36 cellular contexts compared by ENCODE assay signal in genomic region chr2:207990784-207991183, GRCh38.
"Had no signal": no experiment of that assay in that cellular context is flagged by ENCODE, and none has a peak within 500 bp of the region (broad histone marks: within the 10 kb centered on the region; RNA-seq: fewer than 3 reads in every experiment).

No MANE protein-coding gene starts in this region.

- H3K36me3 ChIP-seq: adrenal gland, cardiac muscle cell, WERI-Rb-1 had no signal

- H3K27ac ChIP-seq: adrenal gland, cardiac muscle cell, WERI-Rb-1 had no signal

- H3K9me3 Mint-ChIP-seq: activated B cell treated with CpG ODN at 0.5 μM for 24 hours; activated CD4-positive, alpha-beta memory T cell treated with anti-CD3 and anti-CD28 coated beads for 36 hours; activated CD4-positive, alpha-beta T cell treated with anti-CD3 and anti-CD28 coated beads, Interleukin-2, amount 10 ng/mL, durations not matched to agents 24 days and 14 days; activated CD8-positive, alpha-beta T cell treated with anti-CD3 and anti-CD28 coated beads for 36 hours; activated naive CD4-positive, alpha-beta T cell treated with anti-CD3 and anti-CD28 coated beads for 36 hours; activated naive CD4-positive, alpha-beta T cell treated with anti-CD3 and anti-CD28 coated beads, Interleukin-2, amount 50 U/mL, for 72 hours; activated naive CD8-positive, alpha-beta T cell treated with anti-CD3 and anti-CD28 coated beads for 36 hours; activated T-cell treated with anti-CD3 and anti-CD28 coated beads, Interleukin-2, amount 50 U/mL, for 4 hours; activated T-cell treated with anti-CD3 and anti-CD28 coated beads, Interleukin-2, amount 50 U/mL, for 72 hours; activated T-helper 1 cell treated with anti-CD3 and anti-CD28 coated beads, Interleukin-12 subunit alpha, Interleukin-12 subunit beta, Interleukin-2, Interleukin-4 antibody, amounts not matched to agents 30 ng/mL and 10 ng/mL and 1 ng/mL, durations not matched to agents 14 hours and 24 hours and 36 hours; activated T-helper 17 cell treated with anti-CD3 and anti-CD28 coated beads, Interleukin-2, amount 50 U/mL, for 72 hours; brain; central memory CD8-positive, alpha-beta T cell; T-cell had no signal

- FAIRE-seq: astrocyte, bronchial epithelial cell, TTC549 had no signal

- H3K27me3 Mint-ChIP-seq: activated B cell treated with CpG ODN at 0.5 μM for 24 hours; activated CD4-positive, alpha-beta memory T cell treated with anti-CD3 and anti-CD28 coated beads for 36 hours; activated CD4-positive, alpha-beta T cell treated with anti-CD3 and anti-CD28 coated beads, Interleukin-2, amount 10 ng/mL, durations not matched to agents 24 days and 14 days; activated CD8-positive, alpha-beta T cell treated with anti-CD3 and anti-CD28 coated beads for 36 hours; activated naive CD8-positive, alpha-beta T cell treated with anti-CD3 and anti-CD28 coated beads for 36 hours; activated T-helper 17 cell treated with anti-CD3 and anti-CD28 coated beads, Interleukin-2, amount 50 U/mL, for 72 hours; brain; central memory CD8-positive, alpha-beta T cell; T-cell; T-helper 17 cell had no signal

- H3K4me1 Mint-ChIP-seq: activated CD4-positive, alpha-beta T cell treated with anti-CD3 and anti-CD28 coated beads, Interleukin-2, amount 10 ng/mL, durations not matched to agents 24 days and 14 days; brain; T-helper 17 cell had no signal

- H3K36me3 Mint-ChIP-seq: activated CD4-positive, alpha-beta memory T cell treated with anti-CD3 and anti-CD28 coated beads for 36 hours; activated naive CD4-positive, alpha-beta T cell treated with anti-CD3 and anti-CD28 coated beads, Interleukin-2, amount 50 U/mL, for 72 hours had no signal

- H3K27ac Mint-ChIP-seq: activated B cell treated with CpG ODN at 0.5 μM for 24 hours; activated CD4-positive, alpha-beta memory T cell treated with anti-CD3 and anti-CD28 coated beads for 36 hours; activated CD4-positive, alpha-beta T cell treated with anti-CD3 and anti-CD28 coated beads, Interleukin-2, amount 10 ng/mL, durations not matched to agents 24 days and 14 days; activated CD8-positive, alpha-beta T cell treated with anti-CD3 and anti-CD28 coated beads for 36 hours; activated naive CD4-positive, alpha-beta T cell treated with anti-CD3 and anti-CD28 coated beads for 36 hours; activated naive CD4-positive, alpha-beta T cell treated with anti-CD3 and anti-CD28 coated beads, Interleukin-2, amount 50 U/mL, for 72 hours; activated naive CD8-positive, alpha-beta T cell treated with anti-CD3 and anti-CD28 coated beads for 36 hours; activated T-cell treated with anti-CD3 and anti-CD28 coated beads, Interleukin-2, amount 50 U/mL, for 72 hours; activated T-helper 1 cell treated with anti-CD3 and anti-CD28 coated beads, Interleukin-12 subunit alpha, Interleukin-12 subunit beta, Interleukin-2, Interleukin-4 antibody, amounts not matched to agents 30 ng/mL and 10 ng/mL and 1 ng/mL, durations not matched to agents 14 hours and 24 hours and 36 hours; activated T-helper 17 cell treated with anti-CD3 and anti-CD28 coated beads, Interleukin-2, amount 50 U/mL, for 72 hours; brain; T-cell; T-helper 17 cell had no signal

- H3K27me3 ChIP-seq: adrenal gland, cardiac muscle cell had no signal

- H3K9me3 ChIP-seq: adrenal gland had no signal

- H3K4me3 ChIP-seq: adrenal gland, cardiac muscle cell had no signal

- DNase-seq: activated B cell treated with CpG ODN at 0.5 μM for 24 hours; activated CD4-positive, alpha-beta memory T cell treated with anti-CD3 and anti-CD28 coated beads for 36 hours; activated CD4-positive, alpha-beta T cell treated with anti-CD3 and anti-CD28 coated beads for 4 hours; activated CD4-positive, alpha-beta T cell treated with anti-CD3 and anti-CD28 coated beads, Interleukin-2, amount 10 ng/mL, durations not matched to agents 24 days and 14 days; activated CD4-positive, alpha-beta T cell treated with anti-CD3 and anti-CD28 coated beads, Interleukin-2, amount 50 U/mL, for 1 hour; activated CD4-positive, alpha-beta T cell treated with anti-CD3 and anti-CD28 coated beads, Interleukin-2, amount 50 U/mL, for 4 hours; activated CD4-positive, CD25-positive, alpha-beta regulatory T cell treated with anti-CD3 and anti-CD28 coated beads, Interleukin-2, amount 50 U/mL, for 72 hours; activated CD8-positive, alpha-beta memory T cell treated with anti-CD3 and anti-CD28 coated beads, Interleukin-2, amount 50 U/mL, for 4 hours; activated CD8-positive, alpha-beta T cell treated with anti-CD3 and anti-CD28 coated beads for 36 hours; activated effector memory CD4-positive, alpha-beta T cell treated with anti-CD3 and anti-CD28 coated beads, Interleukin-2, amount 50 U/mL, for 16 hours; activated gamma-delta T cell treated with Interleukin-2 at 50 U/mL for 16 hours; activated naive CD4-positive, alpha-beta T cell; activated naive CD4-positive, alpha-beta T cell treated with anti-CD3 and anti-CD28 coated beads for 36 hours; activated naive CD4-positive, alpha-beta T cell treated with anti-CD3 and anti-CD28 coated beads, Interleukin-2, amount 50 U/mL, for 16 hours; activated naive CD8-positive, alpha-beta T cell treated with anti-CD3 and anti-CD28 coated beads for 36 hours; activated T-cell treated with anti-CD3 and anti-CD28 coated beads for 4 hours; activated T-cell treated with anti-CD3 and anti-CD28 coated beads, Interleukin-2, amount 50 U/mL, for 1 hour; activated T-cell treated with anti-CD3 and anti-CD28 coated beads, Interleukin-2, amount 50 U/mL, for 4 hours; activated T-cell treated with anti-CD3 and anti-CD28 coated beads, Interleukin-2, amount 50 U/mL, for 72 hours; adrenal gland; amniotic stem cell; aorta; caudate nucleus; cerebellar nuclear complex; T-cell; T-helper 17 cell; WERI-Rb-1 had no signal

- H3K4me3 Mint-ChIP-seq: activated B cell treated with CpG ODN at 0.5 μM for 24 hours; activated CD4-positive, alpha-beta memory T cell treated with anti-CD3 and anti-CD28 coated beads for 36 hours; activated CD4-positive, alpha-beta T cell treated with anti-CD3 and anti-CD28 coated beads, Interleukin-2, amount 10 ng/mL, durations not matched to agents 24 days and 14 days; activated CD8-positive, alpha-beta T cell treated with anti-CD3 and anti-CD28 coated beads for 36 hours; activated naive CD4-positive, alpha-beta T cell treated with anti-CD3 and anti-CD28 coated beads for 36 hours; activated naive CD8-positive, alpha-beta T cell treated with anti-CD3 and anti-CD28 coated beads for 36 hours; activated T-cell treated with anti-CD3 and anti-CD28 coated beads, Interleukin-2, amount 50 U/mL, for 4 hours; activated T-cell treated with anti-CD3 and anti-CD28 coated beads, Interleukin-2, amount 50 U/mL, for 72 hours; activated T-helper 1 cell treated with anti-CD3 and anti-CD28 coated beads, Interleukin-12 subunit alpha, Interleukin-12 subunit beta, Interleukin-2, Interleukin-4 antibody, amounts not matched to agents 30 ng/mL and 10 ng/mL and 1 ng/mL, durations not matched to agents 14 hours and 24 hours and 36 hours; activated T-helper 17 cell treated with anti-CD3 and anti-CD28 coated beads, Interleukin-2, amount 50 U/mL, for 72 hours; brain; central memory CD8-positive, alpha-beta T cell; T-cell; T-helper 17 cell had no signal

- ATAC-seq: activated CD8-positive, alpha-beta T cell treated with anti-CD3 and anti-CD28 coated beads for 36 hours; activated naive CD4-positive, alpha-beta T cell treated with anti-CD3 and anti-CD28 coated beads, Interleukin-2, amount 50 U/mL, for 72 hours; activated T-cell treated with anti-CD3 and anti-CD28 coated beads, Interleukin-2, amount 50 U/mL, for 4 hours; activated T-cell treated with anti-CD3 and anti-CD28 coated beads, Interleukin-2, amount 50 U/mL, for 72 hours; activated T-helper 17 cell treated with anti-CD3 and anti-CD28 coated beads, Interleukin-2, amount 50 U/mL, for 72 hours; T-cell; T-helper 17 cell had no signal
